18 cellular contexts compared by ENCODE assay signal in the genomic region with DNA sequence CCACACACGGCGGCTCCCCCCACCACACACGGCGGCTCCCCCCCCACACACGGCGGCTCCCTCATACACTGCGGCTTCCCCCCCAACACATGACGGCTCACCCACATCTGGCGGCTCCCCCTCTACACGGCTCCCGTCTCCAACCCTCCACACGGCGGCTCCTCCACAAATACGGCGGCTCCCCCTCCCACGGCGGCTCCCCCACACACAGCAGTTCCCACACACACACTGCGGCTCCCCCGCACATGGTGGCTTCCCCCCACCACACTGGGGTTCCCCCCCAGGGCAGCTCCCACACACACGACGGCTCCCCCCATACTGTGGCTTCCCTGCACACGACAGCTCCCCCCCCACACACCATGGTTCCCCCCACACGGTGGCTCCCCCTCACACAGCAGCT.
"Had no signal": no experiment of that assay in that cellular context is flagged by ENCODE, and none has a peak within 500 bp of the region (broad histone marks: within the 10 kb centered on the region; RNA-seq: fewer than 3 reads in every experiment).

No MANE protein-coding gene starts in this region.

- H3K27me3 ChIP-seq: dorsolateral prefrontal cortex, right atrium auricular region, uterus had no signal

- H3K4me1 Mint-ChIP-seq: naive thymus-derived CD4-positive, alpha-beta T cell; stimulated activated naive B cell treated with anti-CD40 and anti-IgM and Interleukin-4, amounts not matched to agents 10 μg/mL and 1 μg/mL and 100 μg/mL, for 72 hours had no signal

- H3K9me3 Mint-ChIP-seq: naive thymus-derived CD4-positive, alpha-beta T cell; stimulated activated naive B cell treated with anti-CD40 and anti-IgM and Interleukin-4, amounts not matched to agents 10 μg/mL and 1 μg/mL and 100 μg/mL, for 72 hours had no signal

- H3K36me3 Mint-ChIP-seq: naive thymus-derived CD4-positive, alpha-beta T cell; stimulated activated naive B cell treated with anti-CD40 and anti-IgM and Interleukin-4, amounts not matched to agents 10 μg/mL and 1 μg/mL and 100 μg/mL, for 72 hours had no signal

- H3K27ac Mint-ChIP-seq: naive thymus-derived CD4-positive, alpha-beta T cell; nephron progenitor cell; stimulated activated naive B cell treated with anti-CD40 and anti-IgM and Interleukin-4, amounts not matched to agents 10 μg/mL and 1 μg/mL and 100 μg/mL, for 72 hours had no signal

- DNase-seq: cortex of kidney; dorsolateral prefrontal cortex; effector memory CD4-positive, alpha-beta T cell; gastrocnemius medialis; heart right ventricle; hypothalamus; mammary epithelial cell; naive thymus-derived CD4-positive, alpha-beta T cell; nephron progenitor cell; posterior cingulate gyrus; stimulated activated CD4-positive, alpha-beta T cell treated with anti-CD3 and anti-CD28 coated beads, Interleukin-4, amount 100 ng/mL, for 24 hours; stimulated activated naive B cell treated with anti-CD40 and anti-IgM and Interleukin-4, amounts not matched to agents 10 μg/mL and 1 μg/mL and 100 μg/mL, for 72 hours; trophoblast cell; uterus had no signal

- H3K27ac ChIP-seq: dorsolateral prefrontal cortex, esophagus muscularis mucosa, gastrocnemius medialis, heart right ventricle, neutrophil, right atrium auricular region, uterus had no signal

- H3K4me1 ChIP-seq: esophagus muscularis mucosa, gastrocnemius medialis, right atrium auricular region, uterus had no signal

- H3K4me3 Mint-ChIP-seq: naive thymus-derived CD4-positive, alpha-beta T cell; nephron progenitor cell; stimulated activated naive B cell treated with anti-CD40 and anti-IgM and Interleukin-4, amounts not matched to agents 10 μg/mL and 1 μg/mL and 100 μg/mL, for 72 hours had no signal

- H3K9me3 ChIP-seq: esophagus muscularis mucosa, gastrocnemius medialis, heart right ventricle, neutrophil, right atrium auricular region, uterus had no signal

- H3K36me3 ChIP-seq: esophagus muscularis mucosa, gastrocnemius medialis, heart right ventricle, neutrophil, right atrium auricular region, uterus had no signal

- H3K4me3 ChIP-seq: dorsolateral prefrontal cortex, esophagus muscularis mucosa, gastrocnemius medialis, heart right ventricle, right atrium auricular region, uterus had no signal

- ATAC-seq: gastrocnemius medialis; heart right ventricle; left lobe of liver; naive thymus-derived CD4-positive, alpha-beta T cell; stimulated activated naive B cell treated with anti-CD40 and anti-IgM and Interleukin-4, amounts not matched to agents 10 μg/mL and 1 μg/mL and 100 μg/mL, for 72 hours had no signal
